Comparison of ENCODE assay signal across 2 cellular contexts in genomic region chr13:99754750-99755149, GRCh38.
DNase-seq lines count a peak whose midpoint lies in the region; ATAC-seq and TF ChIP-seq lines count a peak whose summit lies in the region.
"Not testable (repeated sequence)": the region's sequence is repeated elsewhere in the genome, so short reads cannot be mapped to it uniquely, and the experiment has no call there.

No MANE protein-coding gene starts in this region.

- not testable (repeated sequence) for TF ChIP-seq CTCF in WTC11 (IDR thresholded peaks at IDR 0.05); nephron progenitor cell (IDR thresholded peaks at IDR 0.05)

- ATAC-seq in WTC11 = not testable (repeated sequence)

- H3K9me3 Mint-ChIP-seq in WTC11 (peaks cover 17% of the 10 kb centered on the region), nephron progenitor cell (peaks cover 35% of the 10 kb centered on the region)

- not testable (repeated sequence) for DNase-seq in WTC11 (ENCODE audit: low spot score); nephron progenitor cell

- CTCF ChIA-PET in WTC11 (lab: Charles Lee) = interaction anchor here (0.6 to 0.8 kb wide), 2 partner anchors 8 to 11 kb away, joined by 3 to 6 read pairs; no protein-coding TSS in a partner anchor

- peaks cover 33% of the 10 kb centered on the region for H3K36me3 Mint-ChIP-seq in WTC11
- H3K36me3 Mint-ChIP-seq in nephron progenitor cell (ENCODE audit: low read depth) = peaks cover 14% of the 10 kb centered on the region

- H3K4me1 Mint-ChIP-seq in WTC11 (peaks cover 18% of the 10 kb centered on the region), nephron progenitor cell (peaks cover 18% of the 10 kb centered on the region)

- H3K27me3 Mint-ChIP-seq in WTC11 (ENCODE audit: low read depth); nephron progenitor cell (ENCODE audit: low read depth, poor library complexity): not testable (repeated sequence)

- POLR2A ChIA-PET in WTC11 (lab: Charles Lee) = interaction anchor here (0.7 kb wide), 1 partner anchor 115 kb away, joined by 3 read pairs; no protein-coding TSS in a partner anchor

- H3K4me3 Mint-ChIP-seq in WTC11, nephron progenitor cell: not testable (repeated sequence)

- H3K27ac Mint-ChIP-seq in WTC11 = not testable (repeated sequence)
- H3K27ac Mint-ChIP-seq in nephron progenitor cell = peak overlapping the region; percentile 71

TF ChIP-seq in WTC11, 78 proteins besides CTCF, POLR2A, EP300 and RAD21:
- TF ChIP-seq ZNF121 (CRISPR knock-in tag; IDR thresholded peaks at IDR 0.05) = peak; percentile 81; the same call in 1 of the 2 replicates
TF ChIP-seq in WTC11: peak in this region for 1; not testable (repeated sequence) for 77.
